ENCODE assay signal across 21 cellular contexts in the genomic region with DNA sequence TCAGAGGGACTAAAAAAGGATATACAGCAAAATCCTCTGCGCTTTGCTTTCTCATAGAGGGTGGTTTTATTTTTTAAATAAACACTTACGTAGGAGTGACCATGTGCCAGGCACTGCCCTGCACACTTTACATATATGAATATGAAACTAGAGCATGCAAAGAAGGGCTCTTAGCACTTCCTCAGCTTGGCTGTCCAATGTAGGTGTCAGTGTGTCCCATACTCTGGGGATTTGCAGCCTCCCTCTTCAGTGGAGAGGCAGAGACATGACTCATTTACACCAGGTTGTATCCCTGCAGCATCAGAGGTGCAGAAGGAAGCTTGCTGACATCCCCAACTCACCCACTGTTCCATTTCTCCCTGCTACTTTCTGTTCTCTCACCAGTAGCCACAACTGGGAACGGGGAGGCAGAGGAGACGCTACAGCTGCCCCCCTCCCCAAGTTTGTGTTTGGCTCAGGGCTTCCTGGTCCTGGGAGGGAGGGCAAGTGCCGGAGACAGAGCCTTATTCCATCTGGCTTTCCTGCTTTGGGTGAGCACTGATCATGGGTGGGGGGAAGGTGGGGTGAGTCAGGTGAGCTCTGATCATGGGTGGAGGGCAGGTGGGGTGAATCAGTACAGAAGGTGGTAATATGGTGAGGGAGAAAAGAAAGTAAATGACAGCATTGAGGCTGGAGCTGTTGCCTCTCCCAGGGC. TPM values are rescaled to one million over a fixed set of nuclear protein-coding genes. Genes with fewer than 3 reads are reported as not detected.
A peak's percentile ranks its signal among the peaks of the same experiment; 100 is the strongest.
DNase-seq lines count a peak whose midpoint lies in the region; ATAC-seq and TF ChIP-seq lines count a peak whose summit lies in the region.
"Had no signal": no experiment of that assay in that cellular context is flagged by ENCODE, and none has a peak within 500 bp of the region (broad histone marks: within the 10 kb centered on the region; RNA-seq: fewer than 3 reads in every experiment).

No MANE protein-coding gene starts in this region.

- no peak overlapping the region for H3K27ac ChIP-seq in Peyer's patch
- H3K27ac ChIP-seq: A549, HL-60, ovary, tibial nerve had no signal

- no peaks in the 10 kb centered on the region for H3K9me3 Mint-ChIP-seq in type B pancreatic cell
- H3K9me3 Mint-ChIP-seq: CD4-positive, alpha-beta T cell had no signal

- no peak for TF ChIP-seq CTCF in Peyer's patch (IDR thresholded peaks at IDR 0.05)
- no peak for TF ChIP-seq CTCF in type B pancreatic cell (conservative IDR thresholded peaks at IDR 0.05)

- H3K4me1 Mint-ChIP-seq in type B pancreatic cell (ENCODE audit: unreplicated experiment), result no peaks in the 10 kb centered on the region

- peaks cover 2% of the 10 kb centered on the region for H3K27me3 Mint-ChIP-seq in type B pancreatic cell
- H3K27me3 Mint-ChIP-seq: CD4-positive, alpha-beta T cell had no signal

- H3K36me3 Mint-ChIP-seq in type B pancreatic cell, result no peaks in the 10 kb centered on the region

- no peaks in the 10 kb centered on the region for H3K4me1 ChIP-seq in Peyer's patch

- ATAC-seq in esophagus mucosa (peak; percentile 2), GM19324 (IDR thresholded peaks at IDR 0.05; ENCODE audit: low FRiP score, unreplicated experiment) (no peak)
- ATAC-seq: A549 had no signal

- no peak overlapping the region for H3K4me3 Mint-ChIP-seq in type B pancreatic cell
- H3K4me3 Mint-ChIP-seq: CD4-positive, alpha-beta T cell had no signal

- peak; percentile 44 for DNase-seq in activated CD8-positive, alpha-beta memory T cell treated with anti-CD3 and anti-CD28 coated beads for 24 hours
- DNase-seq in activated CD8-positive, alpha-beta memory T cell treated with anti-CD3 and anti-CD28 coated beads, Interleukin-2, amount 50 U/mL, for 4 hours, result no peak
- DNase-seq in Peyer's patch (peak; percentile 3 to 30 (median 18)), type B pancreatic cell (ENCODE audit: extremely low spot score, unreplicated experiment) (peak; percentile 44), Kasumi-1 (lab: John Stamatoyannopoulos, UW) (no peak)
- DNase-seq in activated CD4-positive, CD25-positive, alpha-beta regulatory T cell treated with anti-CD3 and anti-CD28 coated beads, Interleukin-2, amount 50 U/mL, for 72 hours, result no peak
- DNase-seq: kidney glomerular epithelial cell; NCI-H187; NCI-H524 treated with DMSO at 0.1 percent for 48 hours; ovary; stimulated activated CD4-positive, alpha-beta T cell treated with anti-CD3 and anti-CD28 coated beads, Interleukin-4, amount 100 ng/mL, for 4 hours had no signal

- H3K9me3 ChIP-seq in Peyer's patch, result no peaks in the 10 kb centered on the region
- H3K9me3 ChIP-seq: A549, ovary, tibial nerve had no signal

- no peaks in the 10 kb centered on the region for H3K36me3 ChIP-seq in Peyer's patch
- H3K36me3 ChIP-seq: ovary, tibial nerve had no signal

- TF ChIP-seq POLR2A in Peyer's patch (IDR thresholded peaks at IDR 0.05), result no peak

- H3K4me3 ChIP-seq in Peyer's patch, result no peak overlapping the region
- H3K4me3 ChIP-seq: A549, ovary, tibial nerve had no signal

- H3K27me3 ChIP-seq in Peyer's patch, result no peaks in the 10 kb centered on the region
- H3K27me3 ChIP-seq: ovary, tibial nerve had no signal

- no peak overlapping the region for H3K27ac Mint-ChIP-seq in type B pancreatic cell
- H3K27ac Mint-ChIP-seq: CD4-positive, alpha-beta T cell had no signal

RNA-seq across cellular contexts. Expression of gene KRT5, which starts 4.9 kb away (rescaled TPM):
- 1 to 10 TPM in 2 of 4 donors, under 1 TPM in 1, not detected in 1; 0.94 to 9.9 (median 5.9) TPM for total RNA-seq in Peyer's patch
- total RNA-seq in esophagus mucosa, result 11,855 TPM
- total RNA-seq in type B pancreatic cell (ENCODE audit: low replicate concordance), result 13.0 and 25.0 TPM in 2 replicates
- total RNA-seq: Daoy, mucosa of gallbladder had no signal

RNA-seq across cellular contexts. Expression of gene KRT71, which starts 27.9 kb away (rescaled TPM):
- total RNA-seq in Peyer's patch, result not detected
- total RNA-seq in esophagus mucosa, result not detected
- total RNA-seq in type B pancreatic cell (ENCODE audit: low replicate concordance), result 0.50 TPM in 1 of 2 replicates, not detected in the other
- total RNA-seq: CD4-positive, alpha-beta T cell; Daoy; endothelial cell of umbilical vein; mucosa of gallbladder; ovary; skeletal muscle tissue; tibial nerve had no signal

RNA-seq across cellular contexts. Expression of gene KRT6A, which starts 32.0 kb away (rescaled TPM):
- 1 to 10 TPM in 2 of 4 donors, not detected in 2; 1.7 to 2.3 TPM for total RNA-seq in Peyer's patch
- 18,870 TPM for total RNA-seq in esophagus mucosa
- total RNA-seq in type B pancreatic cell (ENCODE audit: low replicate concordance), result 9.9 and 41.6 TPM in 2 replicates
- total RNA-seq: CD4-positive, alpha-beta T cell; Daoy; mucosa of gallbladder had no signal

RNA-seq across cellular contexts. Expression of gene KRT74, which starts 48.6 kb away (rescaled TPM):
- not detected for total RNA-seq in Peyer's patch
- 0.12 TPM for total RNA-seq in esophagus mucosa
- 0.10 TPM in 1 of 2 replicates, not detected in the other for total RNA-seq in type B pancreatic cell (ENCODE audit: low replicate concordance)
- total RNA-seq: Daoy, endothelial cell of umbilical vein, mucosa of gallbladder, ovary, skeletal muscle tissue, tibial nerve had no signal

RNA-seq across cellular contexts. Expression of gene KRT6C, which starts 51.4 kb away (rescaled TPM):
- under 1 TPM in 1 of 4 donors, not detected in 3; 0.67 TPM for total RNA-seq in Peyer's patch
- 2,886 TPM for total RNA-seq in esophagus mucosa
- total RNA-seq in type B pancreatic cell (ENCODE audit: low replicate concordance), result 0.19 and 0.31 TPM in 2 replicates
- total RNA-seq: CD4-positive, alpha-beta T cell; Daoy; endothelial cell of umbilical vein; mucosa of gallbladder; skeletal muscle tissue; tibial nerve had no signal

Comparison
In these comparisons a context has a peak if more than half of its experiments do, and no peak if none do; other contexts are left out.
1. DNase-seq: peak in activated CD8-positive, alpha-beta memory T cell treated with anti-CD3 and anti-CD28 coated beads for 24 hours (single experiment), Peyer's patch (3 of 3) and type B pancreatic cell (single experiment); none in activated CD8-positive, alpha-beta memory T cell treated with anti-CD3 and anti-CD28 coated beads, Interleukin-2, amount 50 U/mL, for 4 hours (single experiment), activated CD4-positive, CD25-positive, alpha-beta regulatory T cell treated with anti-CD3 and anti-CD28 coated beads, Interleukin-2, amount 50 U/mL, for 72 hours (single experiment) and Kasumi-1 (0 of 2).
2. RNA of gene KRT5, which starts 4.9 kb away (total RNA-seq): 11,855 TPM in esophagus mucosa (single experiment); 13.0 to 25.0 TPM in type B pancreatic cell and 0.94 to 9.9 TPM in Peyer's patch; every median in the first group is over 100 times any median in the second.
3. RNA of gene KRT6A, which starts 32.0 kb away (total RNA-seq): 18,870 TPM in esophagus mucosa (single experiment); 9.9 to 41.6 TPM in type B pancreatic cell and 1.7 to 2.3 TPM in Peyer's patch; every median in the first group is over 100 times any median in the second.